In the genomic region with DNA sequence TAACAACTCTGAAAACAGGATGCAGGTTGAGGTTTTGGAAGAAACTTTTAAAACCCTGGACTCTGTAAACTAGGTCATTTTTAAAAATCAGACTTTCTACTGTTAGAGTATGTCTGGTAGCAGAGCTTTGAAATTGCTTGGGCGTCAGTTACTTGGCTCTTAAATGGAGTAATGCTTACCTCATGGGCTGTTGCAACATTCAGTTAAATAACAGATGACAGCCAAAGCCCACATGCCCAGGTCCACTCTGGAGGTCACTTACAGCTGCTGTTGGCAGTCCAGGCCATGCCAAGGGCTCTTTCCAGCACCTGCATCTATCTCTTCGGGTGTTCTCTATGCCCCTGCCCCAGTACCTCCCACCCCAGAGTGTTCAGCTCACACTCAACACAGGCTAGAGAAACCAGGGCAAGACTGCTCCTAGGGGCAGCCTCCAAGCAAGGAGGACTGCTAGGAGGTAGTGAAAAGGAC, we compare ENCODE assay signal across 17 cellular contexts.
DNase-seq lines count a peak whose midpoint lies in the region; ATAC-seq, FAIRE-seq and TF ChIP-seq lines count a peak whose summit lies in the region.
"Had no signal": no experiment of that assay in that cellular context is flagged by ENCODE, and none has a peak within 500 bp of the region (broad histone marks: within the 10 kb centered on the region; RNA-seq: fewer than 3 reads in every experiment).

No MANE protein-coding gene starts in this region.

- H3K9me3 Mint-ChIP-seq in astrocyte (ENCODE audit: unreplicated experiment): peaks cover 11% of the 10 kb centered on the region

- POLR2A ChIA-PET in SK-N-SH (lab: Yijun Ruan, JAX): no interaction called here

- FAIRE-seq in astrocyte (lab: Jason Lieb, UNC): no peak
- FAIRE-seq: G401.6 had no signal

- H3K9ac ChIP-seq in astrocyte (ENCODE audit: low read length) (no peak overlapping the region), SK-N-SH (no peak overlapping the region)

- TF ChIP-seq RAD21 in SK-N-SH (IDR thresholded peaks at IDR 0.05; ENCODE audit: low read length): no peak

- H3K27me3 Mint-ChIP-seq in astrocyte (ENCODE audit: low read depth, unreplicated experiment): peaks cover 18% of the 10 kb centered on the region

- H3K4me3 ChIP-seq in astrocyte (ENCODE audit: insufficient read depth, low read depth, low read length) (no peak overlapping the region), sigmoid colon (no peak overlapping the region), SK-N-SH (ENCODE audit: low read depth in 2 of 2, low read length in 1 of 2) (no peak overlapping the region)

- H3K27me3 ChIP-seq in astrocyte (ENCODE audit: insufficient read depth, low read length) (no peaks in the 10 kb centered on the region), sigmoid colon (no peaks in the 10 kb centered on the region), SK-N-SH (ENCODE audit: insufficient read depth) (no peaks in the 10 kb centered on the region)
- H3K27me3 ChIP-seq: BE2C had no signal

- H2AFZ ChIP-seq in astrocyte (ENCODE audit: low read depth, low read length): no peak overlapping the region
- H2AFZ ChIP-seq in SK-N-SH (ENCODE audit: low read depth): no peak overlapping the region

- WGBS in sigmoid colon, 2 donors: 71 to 88% methylated on average over 2 of the region's 2 CpGs
- WGBS in SK-N-SH (ENCODE audit: low lambda C conversion rate): 7% methylated on average over 2 of the region's 2 CpGs

- TF ChIP-seq EP300 in sigmoid colon (IDR thresholded peaks at IDR 0.05) (no peak), SK-N-SH (IDR thresholded peaks at IDR 0.05; ENCODE audit: borderline replicate concordance in 1 of 2, low read depth in 1 of 2, low read length in 1 of 2) (no peak)

- CTCF ChIA-PET in SK-N-SH (lab: Yijun Ruan, JAX): interaction anchor here (0.8 to 1.1 kb wide), 2 partner anchors 73 to 114 kb away, joined by 3 read pairs; a partner anchor contains a TSS

- TF ChIP-seq CTCF in astrocyte (IDR thresholded peaks at IDR 0.05; ENCODE audit: insufficient read depth, low read depth, low read length): no peak
- TF ChIP-seq CTCF in sigmoid colon (IDR thresholded peaks at IDR 0.05): no peak
- no peak for TF ChIP-seq CTCF in SK-N-SH (IDR thresholded peaks at IDR 0.05)

- no peaks in the 10 kb centered on the region for H3K9me3 ChIP-seq in astrocyte (ENCODE audit: insufficient read depth, low read depth, low read length)
- peaks cover 0 to 2% (median 0%) of the 10 kb centered on the region in 4 donors for H3K9me3 ChIP-seq in sigmoid colon
- no peaks in the 10 kb centered on the region for H3K9me3 ChIP-seq in SK-N-SH
- H3K9me3 ChIP-seq: BE2C had no signal

- H3K4me1 ChIP-seq in astrocyte (ENCODE audit: insufficient read depth, low read length): no peaks in the 10 kb centered on the region
- H3K4me1 ChIP-seq in sigmoid colon: peaks cover 0 to 4% (median 0%) of the 10 kb centered on the region in 4 donors
- H3K4me1 ChIP-seq in SK-N-SH (ENCODE audit: control insufficient read depth in 1 of 2, insufficient read depth in 2 of 2, low read depth in 1 of 2, low read length in 1 of 2): peaks cover 0 to 3% of the 10 kb centered on the region in 2 experiments; a peak in 1 of 4 replicates
- H3K4me1 ChIP-seq: BE2C had no signal

- H3K79me2 ChIP-seq in astrocyte (ENCODE audit: insufficient read depth, low read length) (no peaks in the 10 kb centered on the region), SK-N-SH (ENCODE audit: insufficient read depth) (no peaks in the 10 kb centered on the region)

- H3K27ac ChIP-seq in astrocyte (ENCODE audit: low read depth, low read length) (no peak overlapping the region), sigmoid colon (peak overlapping the region; percentile 18 to 60 (median 56)), SK-N-SH (ENCODE audit: low read depth in 2 of 2, low read length in 1 of 2) (no peak overlapping the region)

- H3K4me1 Mint-ChIP-seq in astrocyte (ENCODE audit: low read depth, unreplicated experiment): peaks cover 6% of the 10 kb centered on the region
- H3K4me1 Mint-ChIP-seq: activated B cell treated with CpG ODN at 0.5 μM for 24 hours had no signal

- no peaks in the 10 kb centered on the region for H3K36me3 ChIP-seq in astrocyte (ENCODE audit: insufficient read depth, low read length)
- no peaks in the 10 kb centered on the region for H3K36me3 ChIP-seq in sigmoid colon
- H3K36me3 ChIP-seq in SK-N-SH (replicated peaks in 1 of 2; ENCODE audit: control insufficient read depth in 1 of 2, insufficient read depth in 2 of 2, low read length in 1 of 2): no peaks in the 10 kb centered on the region
- H3K36me3 ChIP-seq: BE2C had no signal

- no peaks in the 10 kb centered on the region for H3K9me2 ChIP-seq in SK-N-SH

- intact Hi-C loops in left ventricle myocardium superior (cut with micrococcal nuclease): no loop called here
- intact Hi-C loops in sigmoid colon (cut with DNase I): no loop called here

- ATAC-seq in left ventricle myocardium superior (peak; percentile 90), GM21515 (IDR thresholded peaks at IDR 0.05; ENCODE audit: unreplicated experiment) (no peak)
- ATAC-seq: activated T-cell treated with anti-CD3 and anti-CD28 coated beads, Interleukin-2, amount 50 U/mL, for 72 hours had no signal

- TF ChIP-seq POLR2A in sigmoid colon (IDR thresholded peaks at IDR 0.05): no peak

- peaks cover 2% of the 10 kb centered on the region for H3K36me3 Mint-ChIP-seq in astrocyte (ENCODE audit: low read depth, unreplicated experiment)

- no peak overlapping the region for H3K4me3 Mint-ChIP-seq in astrocyte (ENCODE audit: unreplicated experiment)
- H3K4me3 Mint-ChIP-seq: activated B cell treated with CpG ODN at 0.5 μM for 24 hours; activated T-cell treated with anti-CD3 and anti-CD28 coated beads, Interleukin-2, amount 50 U/mL, for 72 hours; naive B cell had no signal

- no peak overlapping the region for H3K4me2 ChIP-seq in astrocyte (ENCODE audit: low read length)
- H3K4me2 ChIP-seq in SK-N-SH: no peak overlapping the region

- DNase-seq in ELR (ENCODE audit: low read depth) (peak; percentile 15), astrocyte (ENCODE audit: low read depth) (peak; percentile 34), left ventricle myocardium superior (peak; percentile 67), sigmoid colon (peak; percentile 83), SK-N-SH (no peak), NCI-H345 (lab: John Stamatoyannopoulos, UW) (no peak), NCI-H187 (lab: John Stamatoyannopoulos, UW) (no peak)
- DNase-seq: activated B cell treated with CpG ODN at 0.5 μM for 24 hours; activated T-cell treated with anti-CD3 and anti-CD28 coated beads, Interleukin-2, amount 50 U/mL, for 72 hours; BE2C; central memory CD4-positive, alpha-beta T cell; hippocampal formation; naive B cell; stimulated activated naive CD4-positive, alpha-beta T cell had no signal

- H3F3A ChIP-seq in SK-N-SH (replicated peaks; ENCODE audit: insufficient read depth): no peaks in the 10 kb centered on the region

- H4K20me1 ChIP-seq in astrocyte (ENCODE audit: insufficient read depth, low read length) (no peaks in the 10 kb centered on the region), SK-N-SH (ENCODE audit: insufficient read depth) (no peaks in the 10 kb centered on the region)

- H3K27ac Mint-ChIP-seq in astrocyte (ENCODE audit: unreplicated experiment): no peak overlapping the region
- H3K27ac Mint-ChIP-seq: activated B cell treated with CpG ODN at 0.5 μM for 24 hours; activated T-cell treated with anti-CD3 and anti-CD28 coated beads, Interleukin-2, amount 50 U/mL, for 72 hours; IgD-negative memory B cell had no signal

TF ChIP-seq in SK-N-SH, 30 proteins besides CTCF, POLR2A, EP300 and RAD21:
- TF ChIP-seq YY1 (IDR thresholded peaks at IDR 0.05; ENCODE audit: low read depth) (no peak), MXI1 (IDR thresholded peaks at IDR 0.05; ENCODE audit: low read depth, low read length) (no peak), MEF2A (IDR thresholded peaks at IDR 0.05; ENCODE audit: borderline replicate concordance, low read depth) (no peak), NFIC (IDR thresholded peaks at IDR 0.05; ENCODE audit: borderline replicate concordance) (no peak), POLR2AphosphoS5 (IDR thresholded peaks at IDR 0.05; ENCODE audit: low read depth, low read length) (no peak), TCF12 (IDR thresholded peaks at IDR 0.05) (no peak), SIN3A (IDR thresholded peaks at IDR 0.05; ENCODE audit: borderline replicate concordance, low read depth, low read length) (no peak)
- TF ChIP-seq, protein P1, sequence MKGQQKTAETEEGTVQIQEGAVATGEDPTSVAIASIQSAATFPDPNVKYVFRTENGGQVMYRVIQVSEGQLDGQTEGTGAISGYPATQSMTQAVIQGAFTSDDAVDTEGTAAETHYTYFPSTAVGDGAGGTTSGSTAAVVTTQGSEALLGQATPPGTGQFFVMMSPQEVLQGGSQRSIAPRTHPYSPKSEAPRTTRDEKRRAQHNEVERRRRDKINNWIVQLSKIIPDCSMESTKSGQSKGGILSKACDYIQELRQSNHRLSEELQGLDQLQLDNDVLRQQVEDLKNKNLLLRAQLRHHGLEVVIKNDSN (IDR thresholded peaks at IDR 0.05; ENCODE audit: borderline replicate concordance, low read depth): no peak
- TF ChIP-seq, protein P2, sequence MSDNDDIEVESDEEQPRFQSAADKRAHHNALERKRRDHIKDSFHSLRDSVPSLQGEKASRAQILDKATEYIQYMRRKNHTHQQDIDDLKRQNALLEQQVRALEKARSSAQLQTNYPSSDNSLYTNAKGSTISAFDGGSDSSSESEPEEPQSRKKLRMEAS (IDR thresholded peaks at IDR 0.05; ENCODE audit: low read depth): no peak

Comparison
In these comparisons a context has a peak if more than half of its experiments do, and no peak if none do; other contexts are left out.
1. DNase-seq: peak in ELR (single experiment), astrocyte (single experiment), left ventricle myocardium superior (single experiment) and sigmoid colon (single experiment); none in SK-N-SH (single experiment), NCI-H345 (single experiment) and NCI-H187 (0 of 2).
2. H3K27ac ChIP-seq: peak in sigmoid colon (4 of 4); none in astrocyte (single experiment) and SK-N-SH (0 of 2).